Comparison of ENCODE assay signal across 16 cellular contexts in genomic region chr4:95545526-95545925, GRCh38. TPM values are rescaled to one million over a fixed set of nuclear protein-coding genes. Genes with fewer than 3 reads are reported as not detected.
DNase-seq lines count a peak whose midpoint lies in the region; ATAC-seq and TF ChIP-seq lines count a peak whose summit lies in the region.
"Had no signal": no experiment of that assay in that cellular context is flagged by ENCODE, and none has a peak within 500 bp of the region (broad histone marks: within the 10 kb centered on the region; RNA-seq: fewer than 3 reads in every experiment).

No MANE protein-coding gene starts in this region.

- peaks cover 43% of the 10 kb centered on the region for H3K27me3 Mint-ChIP-seq in activated CD8-positive, alpha-beta T cell treated with anti-CD3 and anti-CD28 coated beads, Interleukin-2, amount 10 ng/mL, durations not matched to agents 7 days and 5 days (ENCODE audit: low read depth)

- TF ChIP-seq CTCF in Panc1 (IDR thresholded peaks at IDR 0.05): no peak
- no peak for TF ChIP-seq CTCF in fibroblast of lung (conservative IDR thresholded peaks at IDR 0.05 in 1 of 2, IDR thresholded peaks at IDR 0.05 in 1 of 2; ENCODE audit: low read depth in 1 of 2, low read length in 2 of 2)
- TF ChIP-seq CTCF in thyroid gland (IDR thresholded peaks at IDR 0.05): no peak

- H3K36me3 Mint-ChIP-seq in activated CD8-positive, alpha-beta T cell treated with anti-CD3 and anti-CD28 coated beads, Interleukin-2, amount 10 ng/mL, durations not matched to agents 7 days and 5 days (ENCODE audit: low read depth): no peaks in the 10 kb centered on the region
- H3K36me3 Mint-ChIP-seq: CD4-positive, CD25-positive, alpha-beta regulatory T cell; memory B cell had no signal

- no peaks in the 10 kb centered on the region for H4K20me1 ChIP-seq in fibroblast of lung (ENCODE audit: control insufficient read depth, extremely low read depth, insufficient read depth, low read length)

- 100% methylated on average over 6 of the region's 6 CpGs; no CpG with 5 or more reads in 1 of the 2 experiments for WGBS in mesodermal cell (ENCODE audit: insufficient coverage in 2 of 2), 2 experiments
- 24 to 34% methylated on average over 6 of the region's 6 CpGs for WGBS in thyroid gland, 2 donors

- ATAC-seq in Panc1 (no peak), HG02885 (IDR thresholded peaks at IDR 0.05; ENCODE audit: poor library complexity, unreplicated experiment) (no peak)
- ATAC-seq in activated CD8-positive, alpha-beta T cell treated with anti-CD3 and anti-CD28 coated beads, Interleukin-2, amount 10 ng/mL, durations not matched to agents 7 days and 5 days: no peak

- H3K4me3 ChIP-seq in Panc1 (ENCODE audit: low read depth in 2 of 2, low read length in 2 of 2) (peak overlapping the region; percentile 14 to 61; a peak in 3 of 4 replicates), fibroblast of lung (replicated peaks in 1 of 4; ENCODE audit: control extremely low read depth in 1 of 4, insufficient read depth in 1 of 4, low read depth in 3 of 4, low read length in 4 of 4) (peak overlapping the region in 1 of 4 experiments; percentile 84), mesodermal cell (ENCODE audit: extremely low read depth, insufficient read depth, low read length, poor library complexity, severe bottlenecking) (peak overlapping the region; percentile 74), thyroid gland (replicated peaks in 1 of 3) (peak overlapping the region in 2 of 3 donors; percentile 81 to 83)
- H3K4me3 ChIP-seq: SJSA1 had no signal

- H3K4me3 Mint-ChIP-seq in activated CD8-positive, alpha-beta T cell treated with anti-CD3 and anti-CD28 coated beads, Interleukin-2, amount 10 ng/mL, durations not matched to agents 7 days and 5 days: no peak overlapping the region
- H3K4me3 Mint-ChIP-seq: CD4-positive, CD25-positive, alpha-beta regulatory T cell; memory B cell had no signal

- DNase-seq in Panc1 (ENCODE audit: low read depth, low spot score) (no peak), fibroblast of lung (ENCODE audit: low read depth in 2 of 2) (no peak), thyroid gland (peak; percentile 27 to 38), cerebellar nuclear complex (lab: John Stamatoyannopoulos, UW) (no peak)
- DNase-seq in activated CD8-positive, alpha-beta T cell treated with anti-CD3 and anti-CD28 coated beads, Interleukin-2, amount 10 ng/mL, durations not matched to agents 7 days and 5 days: no peak
- DNase-seq: activated CD8-positive, alpha-beta memory T cell treated with anti-CD3 and anti-CD28 coated beads for 24 hours; activated effector memory CD4-positive, alpha-beta T cell treated with Interleukin-2 at 50 U/mL for 16 hours; CD4-positive, CD25-positive, alpha-beta regulatory T cell; EL; KG1; NCI-H1436 treated with DMSO at 0.1 percent for 48 hours; stimulated activated naive CD4-positive, alpha-beta T cell had no signal

- no peak overlapping the region for H2AFZ ChIP-seq in fibroblast of lung (ENCODE audit: low read length)

- in situ Hi-C loops in Panc1 (cut with HindIII; ENCODE audit: low pct_unique_long_range_greater_than_20kb, low sequenced_read_pairs): no loop called here

- H3K9me3 ChIP-seq in Panc1 (ENCODE audit: control insufficient read depth, insufficient read depth, low read depth, low read length): no peaks in the 10 kb centered on the region
- H3K9me3 ChIP-seq in fibroblast of lung (ENCODE audit: control insufficient read depth, insufficient read depth, low read depth, low read length): no peaks in the 10 kb centered on the region
- no peaks in the 10 kb centered on the region for H3K9me3 ChIP-seq in mesodermal cell (ENCODE audit: control insufficient read depth, low read length)
- H3K9me3 ChIP-seq in thyroid gland: no peaks in the 10 kb centered on the region
- H3K9me3 ChIP-seq: SJSA1 had no signal

- H3K4me2 ChIP-seq in fibroblast of lung (ENCODE audit: extremely low read depth, insufficient read depth, low read length): peak overlapping the region; percentile 32

- H3K27ac ChIP-seq in Panc1 (ENCODE audit: low read length) (peak overlapping the region; percentile 48; the same call in 1 of the 2 replicates), fibroblast of lung (ENCODE audit: insufficient read depth, low read length) (no peak overlapping the region), mesodermal cell (ENCODE audit: low read depth, low read length, severe bottlenecking) (peak overlapping the region; percentile 13), thyroid gland (peak overlapping the region; percentile 89 to 99 (median 96))
- H3K27ac ChIP-seq: SJSA1 had no signal

- H3K36me3 ChIP-seq in Panc1 (ENCODE audit: control insufficient read depth, insufficient read depth, low read length) (no peaks in the 10 kb centered on the region), fibroblast of lung (ENCODE audit: control insufficient read depth, insufficient read depth, low read length) (no peaks in the 10 kb centered on the region), mesodermal cell (ENCODE audit: control insufficient read depth, insufficient read depth, low read length) (no peaks in the 10 kb centered on the region), thyroid gland (no peaks in the 10 kb centered on the region)
- H3K36me3 ChIP-seq: SJSA1 had no signal

- POLR2A ChIA-PET in Panc1 (lab: Charles Lee): no interaction called here
- POLR2A ChIA-PET in activated CD8-positive, alpha-beta T cell treated with anti-CD3 and anti-CD28 coated beads, Interleukin-2, amount 10 ng/mL, durations not matched to agents 7 days and 5 days (lab: Charles Lee): no interaction called here

- H3K9me3 Mint-ChIP-seq in activated CD8-positive, alpha-beta T cell treated with anti-CD3 and anti-CD28 coated beads, Interleukin-2, amount 10 ng/mL, durations not matched to agents 7 days and 5 days (ENCODE audit: insufficient read depth): no peaks in the 10 kb centered on the region
- H3K9me3 Mint-ChIP-seq: memory B cell had no signal

- CTCF ChIA-PET in Panc1 (lab: Charles Lee): no interaction called here
- CTCF ChIA-PET in activated CD8-positive, alpha-beta T cell treated with anti-CD3 and anti-CD28 coated beads, Interleukin-2, amount 10 ng/mL, durations not matched to agents 7 days and 5 days (lab: Charles Lee): no interaction called here

- intact Hi-C loops in Panc1 (cut with micrococcal nuclease; ENCODE audit: unreplicated experiment): loop anchor here (2.0 kb wide), 1 partner anchor 379 kb away; no protein-coding TSS in a partner anchor
- intact Hi-C loops in thyroid gland (cut with DNase I): no loop called here

- H3K27me3 ChIP-seq in Panc1 (ENCODE audit: control insufficient read depth, insufficient read depth, low read length): no peaks in the 10 kb centered on the region
- H3K27me3 ChIP-seq in fibroblast of lung (ENCODE audit: control insufficient read depth, insufficient read depth, low read length): peaks cover 4% of the 10 kb centered on the region
- no peaks in the 10 kb centered on the region for H3K27me3 ChIP-seq in thyroid gland

- H3K27ac Mint-ChIP-seq in activated CD8-positive, alpha-beta T cell treated with anti-CD3 and anti-CD28 coated beads, Interleukin-2, amount 10 ng/mL, durations not matched to agents 7 days and 5 days: no peak overlapping the region
- H3K27ac Mint-ChIP-seq: CD4-positive, CD25-positive, alpha-beta regulatory T cell; memory B cell had no signal

- BruUV-seq in Panc1 (replicated peaks; lab: Mats Ljungman, UMichigan): no TSS peak

- peaks cover 14% of the 10 kb centered on the region; the same call in 1 of the 2 replicates for H3K4me1 ChIP-seq in Panc1 (ENCODE audit: control insufficient read depth, insufficient read depth, low read length)
- H3K4me1 ChIP-seq in fibroblast of lung (ENCODE audit: control insufficient read depth, extremely low read depth, insufficient read depth, low read length): peaks cover 2% of the 10 kb centered on the region
- peaks cover 3% of the 10 kb centered on the region for H3K4me1 ChIP-seq in mesodermal cell (ENCODE audit: control insufficient read depth, insufficient read depth, low read length, poor library complexity, severe bottlenecking)
- peaks cover 11 to 16% of the 10 kb centered on the region in 2 donors for H3K4me1 ChIP-seq in thyroid gland

- TF ChIP-seq POLR2A in thyroid gland (IDR thresholded peaks at IDR 0.05): peak in 1 of 2 donors; percentile 11

- H3K79me2 ChIP-seq in fibroblast of lung (ENCODE audit: control insufficient read depth, insufficient read depth, low read length): peaks cover 50% of the 10 kb centered on the region

- no peak overlapping the region for H3K9ac ChIP-seq in fibroblast of lung (ENCODE audit: insufficient read depth, low read length)

- peaks cover 20% of the 10 kb centered on the region for H3K4me1 Mint-ChIP-seq in activated CD8-positive, alpha-beta T cell treated with anti-CD3 and anti-CD28 coated beads, Interleukin-2, amount 10 ng/mL, durations not matched to agents 7 days and 5 days (ENCODE audit: low read depth)

RNA-seq across cellular contexts. Expression of gene UNC5C, which starts 3.2 kb away (rescaled TPM):
- 8.2 TPM for total RNA-seq in Panc1 (2021; ENCODE audit: unreplicated experiment)
- 5.6 TPM for polyA plus RNA-seq in Panc1 (2012; ENCODE audit: insufficient read length)
- 2.0 and 3.9 TPM in 2 replicates for total RNA-seq in fibroblast of lung
- polyA plus RNA-seq in fibroblast of lung: 1.4 and 11.6 TPM in 2 replicates
- 0.75 and 5.6 TPM in 2 replicates for polyA plus RNA-seq in fibroblast of lung (2012)
- polyA minus RNA-seq in fibroblast of lung (ENCODE audit: low replicate concordance): 1.9 and 18.7 TPM in 2 replicates
- 41.3 TPM for polyA plus RNA-seq in mesodermal cell (2013, experiment 1 of 2)
- polyA plus RNA-seq in mesodermal cell (2013, experiment 2 of 2): 31.8 TPM
- total RNA-seq in thyroid gland: 10 to 100 TPM; 27.1 to 72.0 (median 59.0) TPM
- total RNA-seq in activated CD8-positive, alpha-beta T cell treated with anti-CD3 and anti-CD28 coated beads, Interleukin-2, amount 10 ng/mL, durations not matched to agents 7 days and 5 days: not detected
- total RNA-seq: CD4-positive, CD25-positive, alpha-beta regulatory T cell had no signal

Comparison
In these comparisons a context has a peak if more than half of its experiments do, and no peak if none do; other contexts are left out.
1. DNase-seq: peak in thyroid gland (2 of 2); none in Panc1 (single experiment), fibroblast of lung (0 of 2), cerebellar nuclear complex (0 of 2) and activated CD8-positive, alpha-beta T cell treated with anti-CD3 and anti-CD28 coated beads, Interleukin-2, amount 10 ng/mL, durations not matched to agents 7 days and 5 days (single experiment).